ENCODE assay signal across 12 cellular contexts in the genomic region with DNA sequence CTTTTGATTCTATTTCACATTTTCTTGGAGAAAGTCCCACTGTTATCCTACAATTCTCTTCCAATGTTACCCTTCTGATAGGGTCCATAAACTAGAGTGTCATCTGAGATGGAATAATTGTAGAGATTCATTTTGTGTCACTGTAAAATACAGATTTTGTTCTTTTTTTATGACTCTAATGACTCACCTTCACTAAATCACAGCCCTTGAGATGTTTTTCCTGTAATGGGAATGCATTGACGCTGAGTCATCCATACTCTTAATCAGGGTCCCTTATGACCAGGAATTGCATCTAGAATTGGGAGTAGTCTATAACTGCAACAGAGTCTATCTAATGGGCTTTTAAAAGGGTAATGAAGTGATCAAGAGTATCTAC.
DNase-seq lines count a peak whose midpoint lies in the region; ATAC-seq and TF ChIP-seq lines count a peak whose summit lies in the region.
"Had no signal": no experiment of that assay in that cellular context is flagged by ENCODE, and none has a peak within 500 bp of the region (broad histone marks: within the 10 kb centered on the region; RNA-seq: fewer than 3 reads in every experiment).

No MANE protein-coding gene starts in this region.

- peaks cover 22% of the 10 kb centered on the region for H3K4me1 ChIP-seq in Panc1 (ENCODE audit: control insufficient read depth, insufficient read depth, low read length)
- H3K4me1 ChIP-seq: right atrium auricular region had no signal

- peak; percentile 56 for DNase-seq in GM03348 (ENCODE audit: low spot score)
- DNase-seq in Panc1 (ENCODE audit: low read depth, low spot score): peak; percentile 46
- no peak for DNase-seq in epithelial cell of prostate (ENCODE audit: low read depth, low spot score)
- DNase-seq in renal cortical epithelial cell (ENCODE audit: low read depth): peak; percentile 96
- no peak for DNase-seq in SHP77 (lab: John Stamatoyannopoulos, UW)
- no peak for DNase-seq in T-helper 1 cell
- DNase-seq in NCI-H1105 treated with DMSO at 0.1 percent for 48 hours (lab: John Stamatoyannopoulos, UW): no peak
- DNase-seq: midbrain, NCI-H526, T-helper 2 cell had no signal

- in situ Hi-C loops in Panc1 (cut with HindIII; ENCODE audit: low pct_unique_long_range_greater_than_20kb, low sequenced_read_pairs): no loop called here

- no peak overlapping the region for H3K4me3 ChIP-seq in Panc1 (ENCODE audit: low read depth in 2 of 2, low read length in 2 of 2)
- H3K4me3 ChIP-seq: right atrium auricular region had no signal

- POLR2A ChIA-PET in Panc1 (lab: Charles Lee): no interaction called here

- intact Hi-C loops in Panc1 (cut with micrococcal nuclease; ENCODE audit: unreplicated experiment): no loop called here

- CTCF ChIA-PET in Panc1 (lab: Charles Lee): no interaction called here

- no peak for TF ChIP-seq CTCF in Panc1 (IDR thresholded peaks at IDR 0.05)

- no peaks in the 10 kb centered on the region for H3K36me3 ChIP-seq in Panc1 (ENCODE audit: control insufficient read depth, insufficient read depth, low read length)
- H3K36me3 ChIP-seq: right atrium auricular region had no signal

- no peaks in the 10 kb centered on the region for H3K27me3 ChIP-seq in Panc1 (ENCODE audit: control insufficient read depth, insufficient read depth, low read length)
- H3K27me3 ChIP-seq: right atrium auricular region had no signal

- ATAC-seq in Panc1: peak; percentile 72
- no peak for ATAC-seq in GM19035 (IDR thresholded peaks at IDR 0.05; ENCODE audit: unreplicated experiment)

- H3K9me3 ChIP-seq in Panc1 (ENCODE audit: control insufficient read depth, insufficient read depth, low read depth, low read length): peaks cover 4% of the 10 kb centered on the region; the same call in 1 of the 2 replicates
- H3K9me3 ChIP-seq: right atrium auricular region had no signal

- peak overlapping the region; percentile 81 for H3K27ac ChIP-seq in Panc1 (ENCODE audit: low read length)
- H3K27ac ChIP-seq in epithelial cell of prostate: peak overlapping the region; percentile 46
- H3K27ac ChIP-seq: right atrium auricular region had no signal

- no TSS peak for BruUV-seq in Panc1 (replicated peaks; lab: Mats Ljungman, UMichigan)

Comparison
In these comparisons a context has a peak if more than half of its experiments do, and no peak if none do; other contexts are left out.
1. DNase-seq: peak in GM03348 (single experiment), Panc1 (single experiment) and renal cortical epithelial cell (single experiment); none in epithelial cell of prostate (single experiment), SHP77 (0 of 2), T-helper 1 cell (0 of 5) and NCI-H1105 treated with DMSO at 0.1 percent for 48 hours (single experiment).